ENCODE assay signal across 8 cellular contexts in genomic region chr2:151828143-151828889, GRCh38. TPM values are rescaled to one million over a fixed set of nuclear protein-coding genes. Genes with fewer than 3 reads are reported as not detected.
A peak's percentile ranks its signal among the peaks of the same experiment; 100 is the strongest.
DNase-seq lines count a peak whose midpoint lies in the region; ATAC-seq, FAIRE-seq and TF ChIP-seq lines count a peak whose summit lies in the region.

Gene ARL5A, minus strand, starts transcription at chr2:151828421. Its CDS starts 245 bp downstream, at chr2:151828176.

- H3K9me3 ChIP-seq in SU-DHL-6 (ENCODE audit: insufficient read depth, low read length) (no peaks in the 10 kb centered on the region), pancreas (no peaks in the 10 kb centered on the region), tibial artery (no peaks in the 10 kb centered on the region)

- peaks cover under 1 to 23% (median 17%) of the 10 kb centered on the region in 3 donors for H3K4me1 ChIP-seq in pancreas
- H3K4me1 ChIP-seq in tibial artery = peaks cover 0 to 37% (median 13%) of the 10 kb centered on the region in 4 donors

- peak; percentile 95 for ATAC-seq in HG02678 (IDR thresholded peaks at IDR 0.05; ENCODE audit: unreplicated experiment)
- ATAC-seq in activated naive CD8-positive, alpha-beta T cell treated with anti-CD3 and anti-CD28 coated beads, Interleukin-2, amount 10 ng/mL, durations not matched to agents 7 days and 5 days (ENCODE audit: low read depth) = peak; percentile 96
- peak; percentile 99 for ATAC-seq in Right ventricle myocardium superior (ENCODE audit: poor library complexity)
- ATAC-seq in pancreas = peak; percentile 95 to 99 (median 98)

- no peaks in the 10 kb centered on the region for H3K27me3 Mint-ChIP-seq in activated naive CD8-positive, alpha-beta T cell treated with anti-CD3 and anti-CD28 coated beads, Interleukin-2, amount 10 ng/mL, durations not matched to agents 7 days and 5 days

- H3F3A ChIP-seq in SU-DHL-6 (ENCODE audit: insufficient read depth) = no peaks in the 10 kb centered on the region

- H3K4me1 Mint-ChIP-seq in activated naive CD8-positive, alpha-beta T cell treated with anti-CD3 and anti-CD28 coated beads, Interleukin-2, amount 10 ng/mL, durations not matched to agents 7 days and 5 days = peaks cover 25% of the 10 kb centered on the region

- H3K9ac ChIP-seq in SU-DHL-6 (ENCODE audit: low read length) = peak within 1 kb of the TSS; percentile 94

- no peak for TF ChIP-seq CTCF in SU-DHL-6 (IDR thresholded peaks at IDR 0.05; ENCODE audit: insufficient read depth, low read length, poor library complexity, severe bottlenecking)
- no peak for TF ChIP-seq CTCF in pancreas (IDR thresholded peaks at IDR 0.05)
- no peak for TF ChIP-seq CTCF in tibial artery (IDR thresholded peaks at IDR 0.05)

- peak within 1 kb of the TSS; percentile 94 for H3K27ac Mint-ChIP-seq in activated naive CD8-positive, alpha-beta T cell treated with anti-CD3 and anti-CD28 coated beads, Interleukin-2, amount 10 ng/mL, durations not matched to agents 7 days and 5 days

- H3K9me2 ChIP-seq in SU-DHL-6 (replicated peaks; ENCODE audit: insufficient read depth, low read length) = no peaks in the 10 kb centered on the region

- H3K27ac ChIP-seq in SU-DHL-6 (ENCODE audit: low read depth, low read length) (peak within 1 kb of the TSS; percentile 42), pancreas (peak within 1 kb of the TSS; percentile 57 to 87 (median 76)), tibial artery (peak within 1 kb of the TSS; percentile 85 to 89)

- POLR2A ChIA-PET in activated naive CD8-positive, alpha-beta T cell treated with anti-CD3 and anti-CD28 coated beads, Interleukin-2, amount 10 ng/mL, durations not matched to agents 7 days and 5 days (lab: Charles Lee) = interaction anchor here (1.0 to 1.7 kb wide), 5 partner anchors 9 to 567 kb away, joined by 5 to 6 read pairs (median 5); partner anchors contain the start of gene RBM43

- no peak for FAIRE-seq in pancreas (lab: Jason Lieb, UNC)

- peak within 1 kb of the TSS; percentile 96 for H3K4me2 ChIP-seq in SU-DHL-6 (ENCODE audit: low read depth, low read length, poor library complexity, severe bottlenecking)

- peak; percentile 92 for TF ChIP-seq POLR2A in GM10847 (IDR thresholded peaks at IDR 0.05; ENCODE audit: extremely low read depth, insufficient read length)

- peak; percentile 75 for DNase-seq in NCI-H128 (lab: John Stamatoyannopoulos, UW; ENCODE audit: unreplicated experiment)
- DNase-seq in activated naive CD8-positive, alpha-beta T cell treated with anti-CD3 and anti-CD28 coated beads, Interleukin-2, amount 10 ng/mL, durations not matched to agents 7 days and 5 days = peak; percentile 99
- DNase-seq in Right ventricle myocardium superior = peak; percentile 97
- peak; percentile 94 to 98 (median 97) for DNase-seq in pancreas
- peak; percentile 94 to 97 for DNase-seq in tibial artery

- intact Hi-C loops in Right ventricle myocardium superior (cut with DNase I) (no loop called here), pancreas (cut with DNase I) (no loop called here), tibial artery (cut with DNase I; ENCODE audit: low total_unique reads) (no loop called here)

- 0% methylated on average over 48 to 64 of the region's 64 CpGs for WGBS in pancreas, 2 donors

- H2AFZ ChIP-seq in SU-DHL-6 (ENCODE audit: low read depth, low read length, severe bottlenecking) = peak within 1 kb of the TSS; percentile 97

- peak within 1 kb of the TSS; percentile 94 for H3K4me3 Mint-ChIP-seq in activated naive CD8-positive, alpha-beta T cell treated with anti-CD3 and anti-CD28 coated beads, Interleukin-2, amount 10 ng/mL, durations not matched to agents 7 days and 5 days

- H3K4me3 ChIP-seq in SU-DHL-6 (ENCODE audit: insufficient read depth, low read length, poor library complexity, severe bottlenecking) = peak within 1 kb of the TSS; percentile 93
- peak within 1 kb of the TSS; percentile 80 to 90 (median 82) for H3K4me3 ChIP-seq in pancreas
- H3K4me3 ChIP-seq in tibial artery = peak within 1 kb of the TSS; percentile 90 to 99

- H3K27me3 ChIP-seq in SU-DHL-6 (ENCODE audit: low read length) (no peaks in the 10 kb centered on the region), pancreas (no peaks in the 10 kb centered on the region), tibial artery (no peaks in the 10 kb centered on the region)

- H4K20me1 ChIP-seq in SU-DHL-6 (ENCODE audit: low read depth, low read length) = no peaks in the 10 kb centered on the region

- H3K36me3 Mint-ChIP-seq in activated naive CD8-positive, alpha-beta T cell treated with anti-CD3 and anti-CD28 coated beads, Interleukin-2, amount 10 ng/mL, durations not matched to agents 7 days and 5 days = no peaks in the 10 kb centered on the region

- H3K79me2 ChIP-seq in SU-DHL-6 (ENCODE audit: insufficient read depth, low read length) = peaks cover 49% of the 10 kb centered on the region

- H3K36me3 ChIP-seq in SU-DHL-6 (ENCODE audit: low read length) (no peaks in the 10 kb centered on the region), pancreas (no peaks in the 10 kb centered on the region), tibial artery (no peaks in the 10 kb centered on the region)

- no peaks in the 10 kb centered on the region for H3K9me3 Mint-ChIP-seq in activated naive CD8-positive, alpha-beta T cell treated with anti-CD3 and anti-CD28 coated beads, Interleukin-2, amount 10 ng/mL, durations not matched to agents 7 days and 5 days

RNA-seq across cellular contexts. Expression of gene ARL5A, which starts in this region (rescaled TPM):
- 10 to 100 TPM; 41.6 to 44.8 TPM for total RNA-seq in activated naive CD8-positive, alpha-beta T cell treated with anti-CD3 and anti-CD28 coated beads, Interleukin-2, amount 10 ng/mL, durations not matched to agents 7 days and 5 days
- total RNA-seq in Right ventricle myocardium superior (57.5 TPM), pancreas (10 to 100 TPM; 14.6 to 27.5 (median 18.4) TPM)
- 1 to 10 TPM; 4.6 to 6.6 TPM for polyA plus RNA-seq in pancreas

Comparison
In these comparisons a context has a peak if more than half of its experiments do, and no peak if none do; other contexts are left out.
1. Peak in every context shown above with its lines: DNase-seq, ATAC-seq, H3K4me3 ChIP-seq and H3K27ac ChIP-seq.